16 cellular contexts compared by ENCODE assay signal in the genomic region with DNA sequence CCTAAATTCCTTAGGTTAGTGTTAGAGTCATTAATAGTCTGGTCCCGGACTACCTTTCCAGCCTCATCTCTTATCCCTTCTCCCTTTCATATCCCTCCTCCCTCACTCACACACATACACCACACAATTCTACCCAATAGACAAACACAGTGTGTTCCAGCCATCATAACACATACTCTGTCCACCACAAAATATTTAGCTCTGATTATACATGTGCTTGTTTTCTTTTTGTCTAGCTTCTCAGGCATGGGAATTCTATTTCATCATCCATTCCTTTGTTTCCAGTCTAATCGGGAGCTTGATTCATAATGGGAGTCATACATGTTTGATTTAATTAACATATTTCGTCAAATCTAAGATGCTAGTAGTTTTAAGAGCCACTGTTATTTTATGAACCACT.
"Had no signal": no experiment of that assay in that cellular context is flagged by ENCODE, and none has a peak within 500 bp of the region (broad histone marks: within the 10 kb centered on the region; RNA-seq: fewer than 3 reads in every experiment).

No MANE protein-coding gene starts in this region.

- ATAC-seq: activated CD8-positive, alpha-beta T cell treated with anti-CD3 and anti-CD28 coated beads for 36 hours; activated T-cell treated with anti-CD3 and anti-CD28 coated beads, Interleukin-2, amount 50 U/mL, for 4 hours; stimulated activated naive CD8-positive, alpha-beta T cell treated with anti-CD3 and anti-CD28 coated beads, Interleukin-15, amount 100 ng/mL, for 72 hours; upper lobe of right lung had no signal

- H3K4me3 ChIP-seq: hepatocyte, sigmoid colon, testis, upper lobe of right lung had no signal

- H2AFZ ChIP-seq: hepatocyte had no signal

- DNase-seq: activated B cell treated with CpG ODN at 0.5 μM for 24 hours; activated CD4-positive, alpha-beta T cell treated with anti-CD3 and anti-CD28 coated beads for 48 hours; activated CD8-positive, alpha-beta T cell treated with anti-CD3 and anti-CD28 coated beads for 36 hours; activated effector memory CD4-positive, alpha-beta T cell treated with Interleukin-2 at 50 U/mL for 16 hours; activated naive CD4-positive, alpha-beta T cell treated with anti-CD3 and anti-CD28 coated beads, Interleukin-2, amount 50 U/mL, for 16 hours; activated T-cell treated with anti-CD3 and anti-CD28 coated beads, Interleukin-2, amount 50 U/mL, for 4 hours; cerebellar nuclear complex; dermis blood vessel endothelial cell; mesendoderm; nephron progenitor cell; sigmoid colon; stimulated activated CD4-positive, alpha-beta T cell treated with anti-CD3 and anti-CD28 coated beads, Interleukin-1b, Interleukin-23, amount 100 ng/mL, for 48 hours; stimulated activated naive CD8-positive, alpha-beta T cell treated with anti-CD3 and anti-CD28 coated beads, Interleukin-15, amount 100 ng/mL, for 72 hours; testis; upper lobe of right lung had no signal

- H3K4me2 ChIP-seq: hepatocyte had no signal

- H3K27ac ChIP-seq: hepatocyte, sigmoid colon, testis, upper lobe of right lung had no signal

- H3K9me3 ChIP-seq: sigmoid colon, testis, upper lobe of right lung had no signal

- H3K27me3 ChIP-seq: hepatocyte, sigmoid colon, testis, upper lobe of right lung had no signal

- H3K79me2 ChIP-seq: hepatocyte had no signal

- H3K4me1 ChIP-seq: sigmoid colon, testis, upper lobe of right lung had no signal

- H3K36me3 ChIP-seq: sigmoid colon, upper lobe of right lung had no signal
